Comparison of ENCODE assay signal across 8 cellular contexts in the genomic region with DNA sequence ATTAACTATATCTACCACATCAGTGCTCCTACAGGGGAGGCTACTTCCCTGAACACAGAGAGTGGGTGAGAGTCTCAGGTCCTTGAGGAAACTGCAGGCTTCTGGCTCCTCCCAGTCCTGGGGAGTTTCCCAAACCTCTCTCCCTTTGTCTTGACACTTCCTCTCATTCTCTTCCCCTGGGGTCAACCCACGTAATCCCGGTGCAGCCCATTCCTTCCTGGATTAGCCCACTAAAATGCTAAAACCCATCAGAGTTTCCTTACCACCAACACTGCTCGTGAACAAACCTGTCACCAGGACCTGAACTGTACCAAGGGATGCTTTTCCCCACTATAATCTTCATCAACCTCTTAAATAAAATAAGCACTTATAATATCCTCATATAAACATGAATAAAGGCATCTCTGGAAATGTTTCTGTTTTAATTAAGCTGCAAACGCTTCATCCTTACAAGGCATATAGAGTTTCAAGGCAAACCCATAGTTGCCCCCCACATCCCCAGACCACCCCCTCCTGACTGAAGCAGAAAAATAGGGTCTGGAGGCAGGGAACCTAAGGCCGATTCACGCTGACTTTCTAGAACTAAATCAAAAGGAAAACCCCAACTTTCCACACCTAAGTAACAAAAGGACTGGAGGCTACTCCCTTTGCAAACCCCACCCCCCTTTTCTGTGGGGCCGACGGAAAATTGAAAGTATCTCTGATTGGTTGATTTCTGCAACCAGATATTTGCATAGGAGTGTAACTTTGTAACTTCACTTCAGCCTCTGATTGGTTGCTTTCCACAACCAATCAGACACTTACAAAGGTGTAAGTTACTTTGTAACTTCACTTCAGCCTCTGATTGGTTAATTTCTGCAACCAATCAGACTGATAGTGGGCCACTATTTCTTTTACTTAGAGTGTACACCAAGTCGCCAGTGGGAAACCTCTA. TPM values are rescaled to one million over a fixed set of nuclear protein-coding genes. Genes with fewer than 3 reads are reported as not detected.
DNase-seq lines count a peak whose midpoint lies in the region; ATAC-seq, FAIRE-seq and TF ChIP-seq lines count a peak whose summit lies in the region.

No MANE protein-coding gene starts in this region.

- peak; percentile 20 for ATAC-seq in GM21737 (IDR thresholded peaks at IDR 0.05; ENCODE audit: unreplicated experiment)
- no peak for ATAC-seq in Panc1

- no peak for FAIRE-seq in bronchial epithelial cell (lab: Jason Lieb, UNC)

- no peak overlapping the region for H2AK5ac ChIP-seq in mesendoderm (ENCODE audit: low read length)

- H3K79me2 ChIP-seq in mesendoderm (ENCODE audit: control insufficient read depth, insufficient read depth, low read length) = no peaks in the 10 kb centered on the region

- POLR2A ChIA-PET in CD4-positive, alpha-beta memory T cell (lab: Charles Lee; ENCODE audit: partially characterized antibody) = interaction anchor here (0.9 to 5.6 kb wide), 20 partner anchors 14 to 463 kb away, joined by 3 to 221 read pairs (median 12); a partner anchor contains a TSS
- POLR2A ChIA-PET in Panc1 (lab: Charles Lee) = interaction anchor here (0.5 to 0.6 kb wide), 2 partner anchors 18 to 344 kb away, joined by 4 to 10 read pairs; no protein-coding TSS in a partner anchor

- intact Hi-C loops in CD4-positive, alpha-beta memory T cell (cut with micrococcal nuclease) = loop anchor here (1.0 to 2.0 kb wide), 7 partner anchors 15 to 429 kb away; a partner anchor contains a TSS
- intact Hi-C loops in Panc1 (cut with micrococcal nuclease; ENCODE audit: unreplicated experiment) = loop anchor here (5.0 kb wide), 1 partner anchor 427 kb away; no protein-coding TSS in a partner anchor

- H3K4me3 Mint-ChIP-seq in CD4-positive, alpha-beta memory T cell = peak overlapping the region; percentile 56 to 97 (median 78)

- H2BK5ac ChIP-seq in mesendoderm (ENCODE audit: low read length) = no peak overlapping the region

- H3K27me3 Mint-ChIP-seq in CD4-positive, alpha-beta memory T cell = no peaks in the 10 kb centered on the region

- H3K23ac ChIP-seq in mesendoderm (ENCODE audit: low read length) = no peak overlapping the region

- H3K4ac ChIP-seq in mesendoderm (ENCODE audit: low read depth, low read length) = no peak overlapping the region

- H3K27me3 ChIP-seq in CD4-positive, alpha-beta memory T cell (ENCODE audit: insufficient read depth, low read length) = no peaks in the 10 kb centered on the region
- no peaks in the 10 kb centered on the region for H3K27me3 ChIP-seq in Panc1 (ENCODE audit: control insufficient read depth, insufficient read depth, low read length)
- no peaks in the 10 kb centered on the region for H3K27me3 ChIP-seq in bronchial epithelial cell (ENCODE audit: control insufficient read depth, insufficient read depth, low read length)
- H3K27me3 ChIP-seq in mesendoderm (ENCODE audit: insufficient read depth, low read length, poor library complexity) = no peaks in the 10 kb centered on the region

- H3K27ac Mint-ChIP-seq in CD4-positive, alpha-beta memory T cell = peak overlapping the region; percentile 88 to 99 (median 96)

- H3K4me3 ChIP-seq in CD4-positive, alpha-beta memory T cell (ENCODE audit: low read length in 2 of 2) = peak overlapping the region in 1 of 2 donors; percentile 38
- H3K4me3 ChIP-seq in Panc1 (ENCODE audit: low read depth in 2 of 2, low read length in 2 of 2) (peak overlapping the region in 1 of 2 experiments; percentile 27; a peak in 2 of 4 replicates), bronchial epithelial cell (ENCODE audit: low read depth, low read length) (no peak overlapping the region), mesendoderm (ENCODE audit: low read length) (no peak overlapping the region)

- peaks cover 0 to 4% (median 0%) of the 10 kb centered on the region in 8 donors for H3K9me3 Mint-ChIP-seq in CD4-positive, alpha-beta memory T cell

- H3K4me1 ChIP-seq in CD4-positive, alpha-beta memory T cell (ENCODE audit: insufficient read depth, low read length) = peaks cover 51% of the 10 kb centered on the region
- H3K4me1 ChIP-seq in Panc1 (ENCODE audit: control insufficient read depth, insufficient read depth, low read length) (peaks cover 29% of the 10 kb centered on the region), mesendoderm (ENCODE audit: control insufficient read depth, low read depth, low read length) (no peaks in the 10 kb centered on the region)

- H3K79me1 ChIP-seq in mesendoderm (ENCODE audit: low read length) = no peaks in the 10 kb centered on the region

- peak; percentile 56 to 81 (median 67) for DNase-seq in CD4-positive, alpha-beta memory T cell
- no peak for DNase-seq in Panc1 (ENCODE audit: low read depth, low spot score)
- peak; percentile 87 for DNase-seq in bronchial epithelial cell (ENCODE audit: low read depth)
- peak; percentile 62 for DNase-seq in mesendoderm
- DNase-seq in AML-193 (lab: John Stamatoyannopoulos, UW) = no peak
- DNase-seq in dedifferentiated amniotic fluid mesenchymal stem cell (ENCODE audit: extremely low spot score) = no peak
- DNase-seq in NCI-H1436 treated with DMSO at 0.1 percent for 48 hours (lab: John Stamatoyannopoulos, UW) = no peak

- in situ Hi-C loops in Panc1 (cut with HindIII; ENCODE audit: low pct_unique_long_range_greater_than_20kb, low sequenced_read_pairs) = no loop called here

- H4K8ac ChIP-seq in mesendoderm (ENCODE audit: low read depth, low read length) = no peak overlapping the region

- TF ChIP-seq CTCF in Panc1 (IDR thresholded peaks at IDR 0.05) (no peak), bronchial epithelial cell (IDR thresholded peaks at IDR 0.05; ENCODE audit: insufficient read depth, low read length, severe bottlenecking) (no peak)

- H3K36me3 Mint-ChIP-seq in CD4-positive, alpha-beta memory T cell = peaks cover 0 to 9% of the 10 kb centered on the region in 2 donors

- H3K4me1 Mint-ChIP-seq in CD4-positive, alpha-beta memory T cell = peaks cover 34 to 61% (median 45%) of the 10 kb centered on the region in 4 donors

- H4K5ac ChIP-seq in mesendoderm (ENCODE audit: low read length) = no peak overlapping the region

- no peak overlapping the region for H2BK15ac ChIP-seq in mesendoderm (replicated peaks; ENCODE audit: low read depth)

- no peaks in the 10 kb centered on the region for H3K9me3 ChIP-seq in CD4-positive, alpha-beta memory T cell (ENCODE audit: control insufficient read depth in 1 of 2, low read length in 2 of 2)
- no peaks in the 10 kb centered on the region for H3K9me3 ChIP-seq in Panc1 (ENCODE audit: control insufficient read depth, insufficient read depth, low read depth, low read length)

- CTCF ChIA-PET in CD4-positive, alpha-beta memory T cell (lab: Charles Lee; ENCODE audit: partially characterized antibody) = interaction anchor here (0.7 to 11.1 kb wide), 35 partner anchors 7 to 452 kb away, joined by 3 to 271 read pairs (median 16); a partner anchor contains a TSS
- CTCF ChIA-PET in Panc1 (lab: Charles Lee) = no interaction called here

- no peak overlapping the region for H2BK120ac ChIP-seq in mesendoderm (ENCODE audit: low read depth, low read length)

- WGBS in mesendoderm (ENCODE audit: extremely low coverage, insufficient coverage, low lambda C conversion rate) = no CpG with 5 or more reads among the region's 9 CpGs

- no peak overlapping the region for H3K4me2 ChIP-seq in mesendoderm (ENCODE audit: low read length)

- BruUV-seq in Panc1 (replicated peaks; lab: Mats Ljungman, UMichigan) = no TSS peak

- H3K27ac ChIP-seq in CD4-positive, alpha-beta memory T cell (ENCODE audit: low read depth, low read length) = peak overlapping the region; percentile 62
- H3K27ac ChIP-seq in Panc1 (ENCODE audit: low read length) (peak overlapping the region; percentile 62; the same call in 1 of the 2 replicates), mesendoderm (ENCODE audit: low read depth, low read length) (no peak overlapping the region)

- no peak overlapping the region for H3K56ac ChIP-seq in mesendoderm (ENCODE audit: low read length)

- H3K9ac ChIP-seq in mesendoderm (ENCODE audit: low read length) = no peak overlapping the region

- no peak overlapping the region for H3K18ac ChIP-seq in mesendoderm (ENCODE audit: low read length)

- no peaks in the 10 kb centered on the region for H3K36me3 ChIP-seq in CD4-positive, alpha-beta memory T cell (ENCODE audit: insufficient read depth, low read length)
- H3K36me3 ChIP-seq in Panc1 (ENCODE audit: control insufficient read depth, insufficient read depth, low read length) (no peaks in the 10 kb centered on the region), bronchial epithelial cell (ENCODE audit: control insufficient read depth, insufficient read depth, low read length) (no peaks in the 10 kb centered on the region), mesendoderm (ENCODE audit: control insufficient read depth, insufficient read depth, low read length) (no peaks in the 10 kb centered on the region)

RNA-seq across cellular contexts. Expression of a gene that starts 19.0 kb away (rescaled TPM):
- 1,000 to 10,000 TPM; 1,218 to 1,245 TPM for total RNA-seq in CD4-positive, alpha-beta memory T cell
- polyA plus RNA-seq in CD4-positive, alpha-beta memory T cell = 1,000 to 10,000 TPM; 5,559 to 6,561 TPM
- total RNA-seq in Panc1 (2021; ENCODE audit: unreplicated experiment) (1,916 TPM), bronchial epithelial cell (8,033 and 11,022 TPM in 2 replicates)
- polyA plus RNA-seq in Panc1 (2012; ENCODE audit: insufficient read length) = 3,818 TPM
- polyA plus RNA-seq in mesendoderm (2013, experiment 1 of 2) = 1,538 TPM
- polyA plus RNA-seq in mesendoderm (2013, experiment 2 of 2) = 1,586 TPM

RNA-seq across cellular contexts. Expression of a gene that starts 43.6 kb away (rescaled TPM):
- total RNA-seq in CD4-positive, alpha-beta memory T cell = 10 to 100 TPM; 83.3 to 90.7 TPM
- 10 to 100 TPM; 67.1 to 81.2 TPM for polyA plus RNA-seq in CD4-positive, alpha-beta memory T cell
- 1.7 TPM for total RNA-seq in Panc1 (2021; ENCODE audit: unreplicated experiment)
- polyA plus RNA-seq in Panc1 (2012; ENCODE audit: insufficient read length) = 0.73 TPM
- 0.64 and 1.3 TPM in 2 replicates for total RNA-seq in bronchial epithelial cell
- 13.4 TPM for polyA plus RNA-seq in mesendoderm (2013, experiment 1 of 2)
- 14.1 TPM for polyA plus RNA-seq in mesendoderm (2013, experiment 2 of 2)

RNA-seq across cellular contexts. Expression of a gene that starts 46.5 kb away (rescaled TPM):
- total RNA-seq in CD4-positive, alpha-beta memory T cell = 10 to 100 TPM; 59.8 to 62.7 TPM
- 10 to 100 TPM; 25.8 to 34.6 TPM for polyA plus RNA-seq in CD4-positive, alpha-beta memory T cell
- total RNA-seq in Panc1 (2021; ENCODE audit: unreplicated experiment) (163 TPM), bronchial epithelial cell (174 and 180 TPM in 2 replicates)
- polyA plus RNA-seq in Panc1 (2012; ENCODE audit: insufficient read length) = 73.4 TPM
- polyA plus RNA-seq in mesendoderm (2013, experiment 1 of 2) = 63.4 TPM
- polyA plus RNA-seq in mesendoderm (2013, experiment 2 of 2) = 66.6 TPM

Comparison
In these comparisons a context has a peak if more than half of its experiments do, and no peak if none do; other contexts are left out.
1. DNase-seq: peak in CD4-positive, alpha-beta memory T cell (5 of 5), bronchial epithelial cell (single experiment) and mesendoderm (single experiment); none in Panc1 (single experiment), AML-193 (0 of 2), dedifferentiated amniotic fluid mesenchymal stem cell (single experiment) and NCI-H1436 treated with DMSO at 0.1 percent for 48 hours (single experiment).
2. RNA of a gene that starts 43.6 kb away (total RNA-seq): 83.3 to 90.7 TPM in CD4-positive, alpha-beta memory T cell; 1.7 TPM in Panc1 (single experiment) and 0.64 to 1.3 TPM in bronchial epithelial cell; every median in the first group is over 10 times any median in the second.